25 cellular contexts compared by ENCODE assay signal in genomic region chr1:70840260-70840953, GRCh38.
DNase-seq lines count a peak whose midpoint lies in the region; ATAC-seq and TF ChIP-seq lines count a peak whose summit lies in the region.
"Had no signal": no experiment of that assay in that cellular context is flagged by ENCODE, and none has a peak within 500 bp of the region (broad histone marks: within the 10 kb centered on the region; RNA-seq: fewer than 3 reads in every experiment).

No MANE protein-coding gene starts in this region.

- H3K27me3 ChIP-seq in mammary epithelial cell (ENCODE audit: insufficient read depth, low read length) (no peaks in the 10 kb centered on the region), uterus (no peaks in the 10 kb centered on the region)
- H3K27me3 ChIP-seq: cardiac muscle cell had no signal

- 11% methylated on average over 3 of the region's 3 CpGs for WGBS in mammary epithelial cell (ENCODE audit: low coverage, missing lambda C conversion rate)

- H3K36me3 ChIP-seq in mammary epithelial cell (ENCODE audit: insufficient read depth, low read length) (no peaks in the 10 kb centered on the region), uterus (no peaks in the 10 kb centered on the region)
- H3K36me3 ChIP-seq: cardiac muscle cell had no signal

- H3K4me3 ChIP-seq in mammary epithelial cell (replicated peaks in 1 of 3; ENCODE audit: insufficient read depth in 1 of 3, low read depth in 2 of 3, low read length in 3 of 3) (no peak overlapping the region), fibroblast of villous mesenchyme (ENCODE audit: low read depth, low read length) (no peak overlapping the region), uterus (no peak overlapping the region)
- H3K4me3 ChIP-seq: cardiac muscle cell, SK-N-MC, skin epidermis had no signal

- H3K9me3 ChIP-seq in mammary epithelial cell (replicated peaks; ENCODE audit: insufficient read depth, low read length), result no peaks in the 10 kb centered on the region
- H3K9me3 ChIP-seq in uterus, result peaks cover 0 to 7% of the 10 kb centered on the region in 2 donors
- H3K9me3 ChIP-seq: Caco-2 had no signal

- H3K9ac ChIP-seq in mammary epithelial cell (ENCODE audit: insufficient read depth, low read length), result no peak overlapping the region

- H3K4me1 ChIP-seq in mammary epithelial cell (ENCODE audit: insufficient read depth, low read length) (no peaks in the 10 kb centered on the region), uterus (peaks cover 0 to 6% of the 10 kb centered on the region in 2 donors)
- H3K4me1 ChIP-seq: Caco-2 had no signal

- H3K79me2 ChIP-seq in mammary epithelial cell (ENCODE audit: insufficient read depth, low read length), result no peaks in the 10 kb centered on the region

- peak; percentile 22 to 57 for DNase-seq in T47D (ENCODE audit: low read depth in 1 of 2, low spot score in 1 of 2)
- DNase-seq in mammary epithelial cell, result no peak
- peak; percentile 31 for DNase-seq in NCI-H69 (lab: John Stamatoyannopoulos, UW)
- peak; percentile 34 for DNase-seq in fibroblast of villous mesenchyme (ENCODE audit: low read depth)
- no peak for DNase-seq in uterus
- no peak for DNase-seq in NCI-H774 (lab: John Stamatoyannopoulos, UW)
- DNase-seq: activated CD4-positive, alpha-beta T cell treated with anti-CD3 and anti-CD28 coated beads for 48 hours; activated naive CD4-positive, alpha-beta T cell; activated T-cell treated with anti-CD3 and anti-CD28 coated beads, Interleukin-2, amount 50 U/mL, for 48 hours; C1 segment of cervical spinal cord; Caco-2; cortex of kidney; kidney glomerular epithelial cell; MM.1S; NCI-H146; NCI-H510A treated with DMSO at 0.1 percent for 48 hours; stimulated activated CD4-positive, alpha-beta T cell treated with anti-CD3 and anti-CD28 coated beads, Interleukin-1b, Interleukin-23, amount 100 ng/mL, for 48 hours; T-helper 17 cell had no signal

- CTCF ChIA-PET in mammary epithelial cell (lab: Charles Lee; ENCODE audit: low non-redundant PET), result no interaction called here

- H2AFZ ChIP-seq in mammary epithelial cell (ENCODE audit: low read depth, low read length), result no peak overlapping the region

- TF ChIP-seq POLR2A in uterus (IDR thresholded peaks at IDR 0.05), result no peak

- no peak overlapping the region for H3K4me2 ChIP-seq in mammary epithelial cell (ENCODE audit: insufficient read depth, low read depth, low read length)

- TF ChIP-seq CTCF in mammary epithelial cell (conservative IDR thresholded peaks at IDR 0.05 in 1 of 2, IDR thresholded peaks at IDR 0.05 in 1 of 2; ENCODE audit: extremely low read depth in 1 of 2, insufficient read depth in 1 of 2, low read depth in 1 of 2, low read length in 2 of 2) (no peak), fibroblast of villous mesenchyme (IDR thresholded peaks at IDR 0.05; ENCODE audit: insufficient read depth, low read depth, low read length) (no peak), uterus (IDR thresholded peaks at IDR 0.05) (no peak)

- no peaks in the 10 kb centered on the region for H4K20me1 ChIP-seq in mammary epithelial cell (ENCODE audit: insufficient read depth, low read length)

- in situ Hi-C loops in T47D (cut with HindIII; ENCODE audit: low pct_unique_long_range_greater_than_20kb, low sequenced_read_pairs) (no loop called here), mammary epithelial cell (cut with MboI; ENCODE audit: low sequenced_read_pairs in 2 of 2) (no loop called here)

- intact Hi-C loops in mammary epithelial cell (cut with micrococcal nuclease) (no loop called here), uterus (cut with DNase I; ENCODE audit: low total_unique reads) (no loop called here)

- BruUV-seq in mammary epithelial cell (replicated peaks; lab: Mats Ljungman, UMichigan), result no TSS peak

- no peak overlapping the region for H3K27ac ChIP-seq in mammary epithelial cell (ENCODE audit: insufficient read depth, low read depth, low read length)
- peak overlapping the region; percentile 56 to 71 for H3K27ac ChIP-seq in uterus
- H3K27ac ChIP-seq: cardiac muscle cell, SK-N-MC, skin epidermis, VCaP had no signal

- no peak for ATAC-seq in GM19463 (IDR thresholded peaks at IDR 0.05; ENCODE audit: unreplicated experiment)
- ATAC-seq in GM18520 (IDR thresholded peaks at IDR 0.05; ENCODE audit: unreplicated experiment), result no peak
- ATAC-seq: HCT116, T-helper 17 cell had no signal

- dilution Hi-C loops in mammary epithelial cell (cut with HindIII; ENCODE audit: low sequenced_read_pairs), result no loop called here

Comparison
In these comparisons a context has a peak if more than half of its experiments do, and no peak if none do; other contexts are left out.
1. DNase-seq: peak in T47D (2 of 2), NCI-H69 (single experiment) and fibroblast of villous mesenchyme (single experiment); none in mammary epithelial cell (single experiment), uterus (0 of 2) and NCI-H774 (single experiment).